ENCODE assay signal across 14 cellular contexts in the genomic region with DNA sequence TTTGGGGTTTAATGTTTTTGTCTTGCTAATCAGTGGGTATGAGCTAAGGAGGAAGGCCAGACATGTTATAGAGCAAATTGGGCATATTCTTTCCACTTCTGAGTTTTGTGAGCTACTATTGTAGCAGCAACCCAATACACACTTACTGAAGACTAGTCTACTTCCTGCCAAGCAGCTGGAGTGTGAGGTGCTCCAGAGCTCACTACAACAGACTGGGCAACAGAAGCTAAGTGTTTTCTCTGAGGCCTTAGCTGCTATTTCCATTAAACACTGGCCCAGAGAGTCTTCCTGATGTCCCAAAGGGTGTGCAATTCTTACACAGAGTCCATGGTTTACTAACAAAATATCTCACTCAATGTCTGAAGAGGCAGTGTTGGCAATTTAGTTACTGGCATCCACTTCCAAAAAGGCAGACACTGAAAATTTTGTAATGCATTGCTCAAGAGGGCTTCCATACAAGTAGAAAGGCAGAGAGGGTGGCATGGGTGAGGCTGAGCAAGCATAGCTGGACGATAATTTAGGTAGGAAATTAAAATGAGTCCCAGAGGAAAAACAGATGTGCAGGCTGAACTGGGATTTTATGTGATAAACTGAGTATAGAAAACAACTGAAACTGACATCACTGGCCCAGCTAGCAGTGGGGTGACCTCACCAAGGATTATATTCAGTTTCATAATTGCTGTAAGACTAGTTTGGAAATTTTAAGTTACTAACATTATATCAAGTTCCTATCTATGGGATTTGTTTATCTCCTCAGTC.
DNase-seq lines count a peak whose midpoint lies in the region; ATAC-seq and TF ChIP-seq lines count a peak whose summit lies in the region.
"Had no signal": no experiment of that assay in that cellular context is flagged by ENCODE, and none has a peak within 500 bp of the region (broad histone marks: within the 10 kb centered on the region; RNA-seq: fewer than 3 reads in every experiment).

No MANE protein-coding gene starts in this region.

- peaks cover 10% of the 10 kb centered on the region for H3K9me3 Mint-ChIP-seq in T-helper 1 cell treated with Interleukin-12 subunit alpha and Interleukin-12 subunit beta and Interleukin-4 antibody, amounts not matched to agents 30 μg/mL and 1 μg/mL, for 36 hours
- H3K9me3 Mint-ChIP-seq in HFFc6 = peaks cover 6% of the 10 kb centered on the region; the same call in 1 of the 2 replicates
- H3K9me3 Mint-ChIP-seq in CD14-positive monocyte = peaks cover 0 to 9% (median 6%) of the 10 kb centered on the region in 7 donors

- H3K4me3 Mint-ChIP-seq in T-helper 1 cell treated with Interleukin-12 subunit alpha and Interleukin-12 subunit beta and Interleukin-4 antibody, amounts not matched to agents 30 μg/mL and 1 μg/mL, for 36 hours = no peak overlapping the region
- no peak overlapping the region for H3K4me3 Mint-ChIP-seq in HFFc6
- no peak overlapping the region for H3K4me3 Mint-ChIP-seq in CD14-positive monocyte
- H3K4me3 Mint-ChIP-seq: B cell had no signal

- H3K4me1 Mint-ChIP-seq in T-helper 1 cell treated with Interleukin-12 subunit alpha and Interleukin-12 subunit beta and Interleukin-4 antibody, amounts not matched to agents 30 μg/mL and 1 μg/mL, for 36 hours (ENCODE audit: low read depth) = peaks cover 16% of the 10 kb centered on the region
- no peaks in the 10 kb centered on the region for H3K4me1 Mint-ChIP-seq in HFFc6 (ENCODE audit: low read depth)
- H3K4me1 Mint-ChIP-seq in CD14-positive monocyte = peaks cover 2% of the 10 kb centered on the region
- H3K4me1 Mint-ChIP-seq: B cell had no signal

- H3K4me3 ChIP-seq in AG09309 (ENCODE audit: control insufficient read depth, low read depth, low read length) = no peak overlapping the region
- no peak overlapping the region for H3K4me3 ChIP-seq in GM12865 (ENCODE audit: low read depth, low read length)
- H3K4me3 ChIP-seq: SJSA1 had no signal

- no peak for TF ChIP-seq CTCF in AG09309 (IDR thresholded peaks at IDR 0.05; ENCODE audit: control insufficient read depth, insufficient read depth, low read depth, low read length, missing control alignments)
- TF ChIP-seq CTCF in GM12865 (IDR thresholded peaks at IDR 0.05; ENCODE audit: insufficient read depth, low read depth, low read length, missing control alignments) = no peak
- TF ChIP-seq CTCF in HFFc6 (IDR thresholded peaks at IDR 0.05) = no peak
- no peak for TF ChIP-seq CTCF in CD14-positive monocyte (IDR thresholded peaks at IDR 0.05)

- H3K27me3 Mint-ChIP-seq in T-helper 1 cell treated with Interleukin-12 subunit alpha and Interleukin-12 subunit beta and Interleukin-4 antibody, amounts not matched to agents 30 μg/mL and 1 μg/mL, for 36 hours (ENCODE audit: low read depth) = no peaks in the 10 kb centered on the region
- H3K27me3 Mint-ChIP-seq in HFFc6 (ENCODE audit: insufficient read depth) = peaks cover 6% of the 10 kb centered on the region
- H3K27me3 Mint-ChIP-seq in CD14-positive monocyte (ENCODE audit: low read depth in 3 of 3) = peaks cover 0 to 3% (median 1%) of the 10 kb centered on the region in 3 donors
- H3K27me3 Mint-ChIP-seq: B cell had no signal

- H3K27ac Mint-ChIP-seq in T-helper 1 cell treated with Interleukin-12 subunit alpha and Interleukin-12 subunit beta and Interleukin-4 antibody, amounts not matched to agents 30 μg/mL and 1 μg/mL, for 36 hours = peak overlapping the region; percentile 15
- H3K27ac Mint-ChIP-seq in HFFc6 (no peak overlapping the region), CD14-positive monocyte (no peak overlapping the region)
- H3K27ac Mint-ChIP-seq: B cell had no signal

- intact Hi-C loops in CD14-positive monocyte (cut with micrococcal nuclease) = no loop called here

- DNase-seq in AG09309 (ENCODE audit: low read depth) (peak; percentile 51), GM12865 (ENCODE audit: low read depth) (peak; percentile 11), left lobe of liver (ENCODE audit: low spot score) (no peak), HFFc6 (no peak), putamen (ENCODE audit: low spot score) (no peak), CD14-positive monocyte (ENCODE audit: low spot score) (no peak)
- DNase-seq: activated CD4-positive, CD25-positive, alpha-beta regulatory T cell; activated T-cell treated with anti-CD3 and anti-CD28 coated beads, Interleukin-2, amount 50 U/mL, for 1 hour; NCI-H526; stimulated activated CD4-positive, alpha-beta T cell treated with anti-CD3 and anti-CD28 coated beads, Interleukin-1b, Interleukin-23, amount 100 ng/mL, for 48 hours had no signal

- ATAC-seq in left lobe of liver (peak; percentile 82), GM21529 (IDR thresholded peaks at IDR 0.05; ENCODE audit: unreplicated experiment) (no peak)

- H3K36me3 Mint-ChIP-seq in T-helper 1 cell treated with Interleukin-12 subunit alpha and Interleukin-12 subunit beta and Interleukin-4 antibody, amounts not matched to agents 30 μg/mL and 1 μg/mL, for 36 hours (ENCODE audit: low read depth) = peaks cover 2% of the 10 kb centered on the region
- H3K36me3 Mint-ChIP-seq in HFFc6 (ENCODE audit: low read depth) (no peaks in the 10 kb centered on the region), CD14-positive monocyte (peaks cover 0 to 8% of the 10 kb centered on the region in 2 donors)

Comparison
In these comparisons a context has a peak if more than half of its experiments do, and no peak if none do; other contexts are left out.
1. DNase-seq: peak in AG09309 (single experiment) and GM12865 (single experiment); none in left lobe of liver (single experiment), HFFc6 (single experiment), putamen (single experiment) and CD14-positive monocyte (single experiment).